Comparison of ENCODE assay signal across 1 cellular context in genomic region chr16:11256657-11257130, GRCh38.
TF ChIP-seq lines count a peak whose summit lies in the region.

No MANE protein-coding gene starts in this region.

TF ChIP-seq in GM12878, 131 proteins besides CTCF, POLR2A, EP300 and RAD21:
- no peak for TF ChIP-seq SMAD1 (IDR thresholded peaks at IDR 0.05; ENCODE audit: low read depth, partially characterized antibody)
- TF ChIP-seq ATF3 (IDR thresholded peaks at IDR 0.05; ENCODE audit: borderline replicate concordance, extremely low read depth, low read depth, low read length) = no peak
- TF ChIP-seq NR2F1 (conservative IDR thresholded peaks at IDR 0.05) = peak; percentile 7; the same call in 1 of the 2 replicates
- TF ChIP-seq IKZF1 (conservative IDR thresholded peaks at IDR 0.05) = no peak; the same call in 1 of the 2 replicates
- no peak; the same call in 1 of the 2 replicates for TF ChIP-seq SMAD5 (IDR thresholded peaks at IDR 0.05; ENCODE audit: low read depth)
TF ChIP-seq in GM12878: peak in this region for 1.
